Comparison of ENCODE assay signal across 15 cellular contexts in genomic region chr5:80190960-80191359, GRCh38.
DNase-seq lines count a peak whose midpoint lies in the region; ATAC-seq and TF ChIP-seq lines count a peak whose summit lies in the region.
"Had no signal": no experiment of that assay in that cellular context is flagged by ENCODE, and none has a peak within 500 bp of the region (broad histone marks: within the 10 kb centered on the region; RNA-seq: fewer than 3 reads in every experiment).

No MANE protein-coding gene starts in this region.

- no peaks in the 10 kb centered on the region for H3K9me3 Mint-ChIP-seq in CD4-positive, alpha-beta T cell
- H3K9me3 Mint-ChIP-seq in activated T-helper 1 cell treated with anti-CD3 and anti-CD28 coated beads, Interleukin-12 subunit alpha, Interleukin-12 subunit beta, Interleukin-2, Interleukin-4 antibody, amounts not matched to agents 30 ng/mL and 10 ng/mL and 1 ng/mL, durations not matched to agents 14 hours and 24 hours and 36 hours: no peaks in the 10 kb centered on the region
- no peaks in the 10 kb centered on the region for H3K9me3 Mint-ChIP-seq in nephron

- H3K27ac ChIP-seq in CD4-positive, alpha-beta T cell (ENCODE audit: low read depth, low read length): peak overlapping the region; percentile 76

- peaks cover 45% of the 10 kb centered on the region for H3K36me3 Mint-ChIP-seq in CD4-positive, alpha-beta T cell (ENCODE audit: low read depth)
- peaks cover 11% of the 10 kb centered on the region for H3K36me3 Mint-ChIP-seq in activated T-helper 1 cell treated with anti-CD3 and anti-CD28 coated beads, Interleukin-12 subunit alpha, Interleukin-12 subunit beta, Interleukin-2, Interleukin-4 antibody, amounts not matched to agents 30 ng/mL and 10 ng/mL and 1 ng/mL, durations not matched to agents 14 hours and 24 hours and 36 hours (ENCODE audit: low read depth)
- H3K36me3 Mint-ChIP-seq in nephron (ENCODE audit: low read depth): peaks cover 12% of the 10 kb centered on the region

- H3K4me1 Mint-ChIP-seq in CD4-positive, alpha-beta T cell (ENCODE audit: low read depth): peaks cover 91% of the 10 kb centered on the region
- peaks cover 89% of the 10 kb centered on the region for H3K4me1 Mint-ChIP-seq in activated T-helper 1 cell treated with anti-CD3 and anti-CD28 coated beads, Interleukin-12 subunit alpha, Interleukin-12 subunit beta, Interleukin-2, Interleukin-4 antibody, amounts not matched to agents 30 ng/mL and 10 ng/mL and 1 ng/mL, durations not matched to agents 14 hours and 24 hours and 36 hours (ENCODE audit: low read depth)
- H3K4me1 Mint-ChIP-seq in nephron: peaks cover 77% of the 10 kb centered on the region

- intact Hi-C loops in CD4-positive, alpha-beta T cell (cut with DNase I, micrococcal nuclease): loop anchor here (2.0 to 5.0 kb wide), 4 partner anchors 14 to 99 kb away; no protein-coding TSS in a partner anchor
- intact Hi-C loops in activated T-helper 1 cell treated with anti-CD3 and anti-CD28 coated beads, Interleukin-12 subunit alpha, Interleukin-12 subunit beta, Interleukin-2, Interleukin-4 antibody, amounts not matched to agents 30 ng/mL and 10 ng/mL and 1 ng/mL, durations not matched to agents 14 hours and 24 hours and 36 hours (cut with micrococcal nuclease): loop anchor here (5.0 to 10.0 kb wide), 4 partner anchors 99 to 464 kb away; partner anchors contain the start of genes DHFR, MSH3 and ZFYVE16

- no peak for DNase-seq in CD4-positive, alpha-beta T cell
- DNase-seq in activated T-helper 1 cell treated with anti-CD3 and anti-CD28 coated beads, Interleukin-12 subunit alpha, Interleukin-12 subunit beta, Interleukin-2, Interleukin-4 antibody, amounts not matched to agents 30 ng/mL and 10 ng/mL and 1 ng/mL, durations not matched to agents 14 hours and 24 hours and 36 hours (ENCODE audit: low spot score): no peak
- DNase-seq in DMS 273 (lab: John Stamatoyannopoulos, UW; ENCODE audit: unreplicated experiment): no peak
- no peak for DNase-seq in iPS-NIHi11 (ENCODE audit: low spot score)
- DNase-seq: Caco-2; islet precursor cell; NCI-H1436; nucleus accumbens; stimulated activated CD4-positive, alpha-beta T cell treated with anti-CD3 and anti-CD28 coated beads, Interleukin-4, amount 100 ng/mL, for 24 hours had no signal

- peak overlapping the region; percentile 94 for H3K27ac Mint-ChIP-seq in CD4-positive, alpha-beta T cell
- H3K27ac Mint-ChIP-seq in activated T-helper 1 cell treated with anti-CD3 and anti-CD28 coated beads, Interleukin-12 subunit alpha, Interleukin-12 subunit beta, Interleukin-2, Interleukin-4 antibody, amounts not matched to agents 30 ng/mL and 10 ng/mL and 1 ng/mL, durations not matched to agents 14 hours and 24 hours and 36 hours: peak overlapping the region; percentile 93
- H3K27ac Mint-ChIP-seq in nephron: peak overlapping the region; percentile 72 to 99 (median 95)

- peak; percentile 22 for ATAC-seq in CD4-positive, alpha-beta T cell (ENCODE audit: poor library complexity)
- peak; percentile 66 for ATAC-seq in GM21723 (IDR thresholded peaks at IDR 0.05; ENCODE audit: unreplicated experiment)
- no peak for ATAC-seq in GM19397 (IDR thresholded peaks at IDR 0.05; ENCODE audit: unreplicated experiment)
- ATAC-seq in GM21619 (IDR thresholded peaks at IDR 0.05; ENCODE audit: unreplicated experiment): no peak
- ATAC-seq: SK-N-SH treated with all-trans-retinoic acid at 6 μM for 48 hours had no signal

- H3K27me3 Mint-ChIP-seq in CD4-positive, alpha-beta T cell: no peaks in the 10 kb centered on the region
- H3K27me3 Mint-ChIP-seq in activated T-helper 1 cell treated with anti-CD3 and anti-CD28 coated beads, Interleukin-12 subunit alpha, Interleukin-12 subunit beta, Interleukin-2, Interleukin-4 antibody, amounts not matched to agents 30 ng/mL and 10 ng/mL and 1 ng/mL, durations not matched to agents 14 hours and 24 hours and 36 hours (ENCODE audit: insufficient read depth): no peaks in the 10 kb centered on the region
- H3K27me3 Mint-ChIP-seq in nephron (ENCODE audit: low read depth): no peaks in the 10 kb centered on the region

- POLR2A ChIA-PET in CD4-positive, alpha-beta T cell (lab: Charles Lee): interaction anchor here (0.7 to 12.3 kb wide), 8 partner anchors 9 to 71 kb away, joined by 3 to 120 read pairs (median 18); partner anchors contain the start of gene SERINC5

- peak overlapping the region; percentile 90 for H3K4me3 Mint-ChIP-seq in CD4-positive, alpha-beta T cell
- peak overlapping the region; percentile 85 for H3K4me3 Mint-ChIP-seq in activated T-helper 1 cell treated with anti-CD3 and anti-CD28 coated beads, Interleukin-12 subunit alpha, Interleukin-12 subunit beta, Interleukin-2, Interleukin-4 antibody, amounts not matched to agents 30 ng/mL and 10 ng/mL and 1 ng/mL, durations not matched to agents 14 hours and 24 hours and 36 hours
- H3K4me3 Mint-ChIP-seq in nephron: no peak overlapping the region

- H3K9me3 ChIP-seq in CD4-positive, alpha-beta T cell (ENCODE audit: control insufficient read depth, low read length): no peaks in the 10 kb centered on the region
- H3K9me3 ChIP-seq: Caco-2, thoracic aorta had no signal

- no peak for TF ChIP-seq CTCF in CD4-positive, alpha-beta T cell (IDR thresholded peaks at IDR 0.05)
- no peak for TF ChIP-seq CTCF in nephron (IDR thresholded peaks at IDR 0.05; ENCODE audit: unreplicated experiment in 3 of 3)

- CTCF ChIA-PET in CD4-positive, alpha-beta T cell (lab: Charles Lee): no interaction called here

- H3K27me3 ChIP-seq in CD4-positive, alpha-beta T cell (ENCODE audit: control insufficient read depth, insufficient read depth, low read length): no peaks in the 10 kb centered on the region

Comparison
In these comparisons a context has a peak if more than half of its experiments do, and no peak if none do; other contexts are left out.
1. ATAC-seq: peak in CD4-positive, alpha-beta T cell (single experiment) and GM21723 (single experiment); none in GM19397 (single experiment) and GM21619 (single experiment).
2. H3K4me3 Mint-ChIP-seq: peak in CD4-positive, alpha-beta T cell (single experiment) and activated T-helper 1 cell treated with anti-CD3 and anti-CD28 coated beads, Interleukin-12 subunit alpha, Interleukin-12 subunit beta, Interleukin-2, Interleukin-4 antibody, amounts not matched to agents 30 ng/mL and 10 ng/mL and 1 ng/mL, durations not matched to agents 14 hours and 24 hours and 36 hours (single experiment); none in nephron (0 of 3).
3. Peak in every context shown above with its lines, with median percentiles within 50 percentile points of each other: H3K27ac Mint-ChIP-seq.